22 cellular contexts compared by ENCODE assay signal in genomic region chr6:75467284-75467683, GRCh38. TPM values are rescaled to one million over a fixed set of nuclear protein-coding genes. Genes with fewer than 3 reads are reported as not detected.
"Had no signal": no experiment of that assay in that cellular context is flagged by ENCODE, and none has a peak within 500 bp of the region (broad histone marks: within the 10 kb centered on the region; RNA-seq: fewer than 3 reads in every experiment).

No MANE protein-coding gene starts in this region.

- DNase-seq: activated CD4-positive, alpha-beta T cell treated with anti-CD3 and anti-CD28 coated beads for 1 hour; activated CD8-positive, alpha-beta memory T cell treated with anti-CD3 and anti-CD28 coated beads for 24 hours; activated CD8-positive, alpha-beta memory T cell treated with anti-CD3 and anti-CD28 coated beads, Interleukin-2, amount 50 U/mL, for 48 hours; activated effector memory CD4-positive, alpha-beta T cell treated with anti-CD3 and anti-CD28 coated beads, Interleukin-2, amount 50 U/mL, for 16 hours; activated naive CD4-positive, alpha-beta T cell treated with anti-CD3 and anti-CD28 coated beads, Interleukin-2, amount 50 U/mL, for 16 hours; activated T-cell treated with anti-CD3 and anti-CD28 coated beads, Interleukin-2, amount 50 U/mL, for 48 hours; aorta; brain microvascular endothelial cell; cerebellar nuclear complex; effector CD8-positive, alpha-beta T cell; foreskin keratinocyte; mesenchymal stem cell; stimulated activated CD4-positive, alpha-beta T cell treated with anti-CD3 and anti-CD28 coated beads, Interleukin-12 subunit alpha, Interleukin-12 subunit beta, amount 100 ng/mL, for 4 hours; stimulated activated CD4-positive, alpha-beta T cell treated with anti-CD3 and anti-CD28 coated beads, Interleukin-1b, Interleukin-23, amount 100 ng/mL, for 48 hours; stimulated activated CD8-positive, alpha-beta memory T cell treated with anti-CD3 and anti-CD28 coated beads, Interleukin-4, amount 100 ng/mL, for 48 hours; stimulated activated naive CD4-positive, alpha-beta T cell; SW 1271; T-helper 2 cell; thyroid gland; WERI-Rb-1 had no signal

- H3K9me3 ChIP-seq: thyroid gland had no signal

- ATAC-seq: foreskin keratinocyte; natural killer cell treated with Interleukin-12 subunit alpha and Interleukin-12 subunit beta and Interleukin-15 and Interleukin-18, amount 100 ng/mL, for 72 hours had no signal

- H3K27me3 ChIP-seq: brain microvascular endothelial cell, foreskin keratinocyte, thyroid gland had no signal

- H3K36me3 ChIP-seq: brain microvascular endothelial cell, thyroid gland, WERI-Rb-1 had no signal

- H3K4me1 ChIP-seq: parathyroid adenoma, thyroid gland had no signal

- H3K4me3 ChIP-seq: thyroid gland had no signal

- H3K27ac ChIP-seq: brain microvascular endothelial cell, foreskin keratinocyte, parathyroid adenoma, thyroid gland, WERI-Rb-1 had no signal

RNA-seq across cellular contexts. Expression of gene FILIP1, which starts 26.3 kb away (rescaled TPM):
- total RNA-seq: foreskin keratinocyte; natural killer cell treated with Interleukin-12 subunit alpha and Interleukin-12 subunit beta and Interleukin-15 and Interleukin-18, amount 100 ng/mL, for 72 hours had no signal
- polyA plus RNA-seq: foreskin keratinocyte had no signal
